ENCODE assay signal across 8 cellular contexts in the genomic region with DNA sequence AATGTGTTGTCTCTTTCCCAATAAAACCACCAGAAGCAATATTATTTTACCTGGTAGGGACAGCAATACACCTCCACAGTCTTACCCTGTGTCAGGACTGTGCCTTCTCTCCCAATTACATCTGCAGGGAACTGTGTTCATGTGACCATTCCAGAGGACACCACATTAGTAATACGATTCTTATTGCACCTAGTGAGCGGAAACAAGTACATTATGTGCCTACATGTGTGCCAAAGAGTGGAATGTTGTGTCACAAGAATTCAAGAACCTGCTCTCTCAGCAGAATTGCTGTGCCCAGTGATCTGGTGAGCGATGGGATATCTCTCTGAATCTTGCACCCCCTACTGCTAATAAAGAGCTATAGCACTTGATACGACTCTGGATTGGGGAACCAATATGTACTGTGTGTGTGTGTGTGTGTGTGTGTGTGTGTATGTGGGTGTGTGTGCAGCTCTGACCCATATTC. TPM values are rescaled to one million over a fixed set of nuclear protein-coding genes. Genes with fewer than 3 reads are reported as not detected.
DNase-seq lines count a peak whose midpoint lies in the region; ATAC-seq and TF ChIP-seq lines count a peak whose summit lies in the region.
"Had no signal": no experiment of that assay in that cellular context is flagged by ENCODE, and none has a peak within 500 bp of the region (broad histone marks: within the 10 kb centered on the region; RNA-seq: fewer than 3 reads in every experiment).

No MANE protein-coding gene starts in this region.

- H3K27ac ChIP-seq in KMS-11 = no peak overlapping the region

- no peak overlapping the region for H3K27ac Mint-ChIP-seq in chondrocyte (ENCODE audit: unreplicated experiment)
- no peak overlapping the region for H3K27ac Mint-ChIP-seq in neural crest cell (ENCODE audit: unreplicated experiment)
- no peak overlapping the region for H3K27ac Mint-ChIP-seq in glutamatergic neuron (ENCODE audit: unreplicated experiment)
- H3K27ac Mint-ChIP-seq: activated naive CD4-positive, alpha-beta T cell treated with anti-CD3 and anti-CD28 coated beads, Interleukin-2, amount 50 U/mL, for 24 hours had no signal

- no peaks in the 10 kb centered on the region for H3K4me1 ChIP-seq in KMS-11 (ENCODE audit: low read depth, poor library complexity, severe bottlenecking)

- no peak overlapping the region for H3K4me2 ChIP-seq in KMS-11

- H3K36me3 Mint-ChIP-seq in chondrocyte (ENCODE audit: low read depth) = no peaks in the 10 kb centered on the region
- no peaks in the 10 kb centered on the region for H3K36me3 Mint-ChIP-seq in neural crest cell (ENCODE audit: low read depth)
- H3K36me3 Mint-ChIP-seq in glutamatergic neuron (ENCODE audit: unreplicated experiment) = peaks cover 14% of the 10 kb centered on the region

- no peaks in the 10 kb centered on the region for H3K9me3 Mint-ChIP-seq in chondrocyte (ENCODE audit: low read depth)
- peaks cover 6% of the 10 kb centered on the region for H3K9me3 Mint-ChIP-seq in neural crest cell
- H3K9me3 Mint-ChIP-seq in glutamatergic neuron (ENCODE audit: unreplicated experiment) = peaks cover 8% of the 10 kb centered on the region
- H3K9me3 Mint-ChIP-seq: activated naive CD4-positive, alpha-beta T cell treated with anti-CD3 and anti-CD28 coated beads, Interleukin-2, amount 50 U/mL, for 24 hours had no signal

- TF ChIP-seq CTCF in KMS-11 (conservative IDR thresholded peaks at IDR 0.05; ENCODE audit: low read depth, low read length) = peak; percentile 28; the same call in 1 of the 2 replicates
- peak; percentile 68 for TF ChIP-seq CTCF in chondrocyte (IDR thresholded peaks at IDR 0.05)
- peak; percentile 40 for TF ChIP-seq CTCF in neural crest cell (conservative IDR thresholded peaks at IDR 0.05)
- no peak for TF ChIP-seq CTCF in glutamatergic neuron (IDR thresholded peaks at IDR 0.05; ENCODE audit: partially characterized antibody, unreplicated experiment)

- H3K27me3 Mint-ChIP-seq in chondrocyte (ENCODE audit: low read depth) (no peaks in the 10 kb centered on the region), neural crest cell (ENCODE audit: low read depth) (no peaks in the 10 kb centered on the region), glutamatergic neuron (ENCODE audit: unreplicated experiment) (peaks cover 2% of the 10 kb centered on the region)

- no peaks in the 10 kb centered on the region for H4K20me1 ChIP-seq in KMS-11 (ENCODE audit: insufficient read depth)

- no peaks in the 10 kb centered on the region for H3K79me2 ChIP-seq in KMS-11 (ENCODE audit: insufficient read depth, low read depth)

- ATAC-seq in GM21619 (IDR thresholded peaks at IDR 0.05; ENCODE audit: unreplicated experiment) = no peak

- H3K9me3 ChIP-seq in MG63 = no peaks in the 10 kb centered on the region

- H2AFZ ChIP-seq in KMS-11 (ENCODE audit: low read depth) = no peak overlapping the region

- H3K9ac ChIP-seq in KMS-11 = no peak overlapping the region

- no peak overlapping the region for H3K4me3 ChIP-seq in KMS-11 (IDR thresholded peaks at IDR 0.05; ENCODE audit: insufficient read depth, low read depth, low read length)
- H3K4me3 ChIP-seq in MG63 = no peak overlapping the region

- peak; percentile 51 for DNase-seq in GM03348 (ENCODE audit: low spot score)
- no peak for DNase-seq in chondrocyte (ENCODE audit: low spot score)
- DNase-seq in neural crest cell (ENCODE audit: low read depth, low spot score) = no peak
- no peak for DNase-seq in MG63
- no peak for DNase-seq in glutamatergic neuron

- H3K4me1 Mint-ChIP-seq in chondrocyte (ENCODE audit: low read depth) (peaks cover 5% of the 10 kb centered on the region), neural crest cell (no peaks in the 10 kb centered on the region), glutamatergic neuron (ENCODE audit: low read depth, unreplicated experiment) (no peaks in the 10 kb centered on the region)

- H3K4me3 Mint-ChIP-seq in chondrocyte (ENCODE audit: unreplicated experiment) = no peak overlapping the region
- no peak overlapping the region for H3K4me3 Mint-ChIP-seq in neural crest cell
- no peak overlapping the region for H3K4me3 Mint-ChIP-seq in glutamatergic neuron (ENCODE audit: unreplicated experiment)
- H3K4me3 Mint-ChIP-seq: activated naive CD4-positive, alpha-beta T cell treated with anti-CD3 and anti-CD28 coated beads, Interleukin-2, amount 50 U/mL, for 24 hours had no signal

- H3K27me3 ChIP-seq in KMS-11 (ENCODE audit: insufficient read depth, low read depth) (no peaks in the 10 kb centered on the region), MG63 (no peaks in the 10 kb centered on the region)

- H3K36me3 ChIP-seq in KMS-11 (ENCODE audit: insufficient read depth) = no peaks in the 10 kb centered on the region
- no peaks in the 10 kb centered on the region for H3K36me3 ChIP-seq in MG63

RNA-seq across cellular contexts. Expression of a gene that starts 57.4 kb away (rescaled TPM):
- total RNA-seq in chondrocyte (84.2 to 125 TPM (median 84.4 TPM) in 3 replicates), neural crest cell (1.7 and 1.8 TPM in 2 replicates), glutamatergic neuron (ENCODE audit: unreplicated experiment) (3.3 TPM)
- total RNA-seq in MG63 (2014; rRNA removed; shearing (Covaris generic); ENCODE audit: low replicate concordance) = 2.2 and 5.5 TPM in 2 replicates

Comparison
In these comparisons a context has a peak if more than half of its experiments do, and no peak if none do; other contexts are left out.
1. RNA of a gene that starts 57.4 kb away (total RNA-seq): 84.2 to 125 TPM in chondrocyte; 2.2 to 5.5 TPM in MG63, 3.3 TPM in glutamatergic neuron (single experiment) and 1.7 to 1.8 TPM in neural crest cell; every median in the first group is over 10 times any median in the second.